Comparison of ENCODE assay signal across 12 cellular contexts in the genomic region with DNA sequence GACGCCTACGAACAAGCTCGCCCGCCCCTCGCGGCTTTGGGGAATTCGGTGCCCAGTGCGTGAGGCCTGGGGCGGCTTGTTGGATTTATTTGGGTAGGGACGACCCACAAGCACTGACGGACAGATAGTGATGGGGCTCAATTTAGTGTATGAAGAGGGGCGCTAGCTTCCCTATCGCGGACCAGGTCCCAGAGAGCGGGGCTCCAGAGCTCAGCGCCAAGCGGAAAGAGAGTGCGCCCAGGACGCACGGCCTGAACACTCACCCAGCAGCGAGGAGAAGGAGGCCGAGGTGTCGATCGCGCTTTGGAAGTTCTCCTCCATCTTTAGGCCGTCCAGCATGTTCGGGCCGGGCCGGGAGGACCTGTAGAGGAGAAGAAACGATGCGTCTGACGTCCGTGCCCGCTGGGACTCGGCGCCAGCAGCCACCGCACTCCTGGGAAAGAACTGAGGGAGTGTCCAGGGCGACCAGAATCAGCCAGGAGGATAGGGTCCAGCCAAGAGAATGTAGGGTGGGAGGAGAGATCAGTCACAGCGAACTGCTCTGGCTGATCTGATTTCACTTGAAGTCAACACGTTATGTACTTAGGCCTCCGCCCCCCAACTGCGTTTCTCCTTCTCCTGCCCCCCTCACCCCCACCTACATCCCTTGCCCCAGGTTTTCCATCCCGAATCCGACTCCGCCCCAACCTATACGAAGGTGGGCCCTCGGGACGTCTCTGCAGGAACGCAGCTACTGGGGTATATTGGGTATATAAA. TPM values are rescaled to one million over a fixed set of nuclear protein-coding genes. Genes with fewer than 3 reads are reported as not detected.
DNase-seq lines count a peak whose midpoint lies in the region; ATAC-seq and TF ChIP-seq lines count a peak whose summit lies in the region.
"Had no signal": no experiment of that assay in that cellular context is flagged by ENCODE, and none has a peak within 500 bp of the region (broad histone marks: within the 10 kb centered on the region; RNA-seq: fewer than 3 reads in every experiment).

No MANE protein-coding gene starts in this region.

- H3K9me3 Mint-ChIP-seq in glutamatergic neuron (ENCODE audit: unreplicated experiment): peaks cover 9% of the 10 kb centered on the region

- no peaks in the 10 kb centered on the region for H3K79me2 ChIP-seq in ACC112 (ENCODE audit: control insufficient read depth, insufficient read depth, low read length, unreplicated experiment)
- H3K79me2 ChIP-seq in trophoblast cell (ENCODE audit: control insufficient read depth, insufficient read depth, low read length, poor library complexity): no peaks in the 10 kb centered on the region

- no peak overlapping the region for H2AFZ ChIP-seq in ACC112 (ENCODE audit: low read length, unreplicated experiment)
- H2AFZ ChIP-seq in trophoblast cell (ENCODE audit: insufficient read depth, low read length, poor library complexity): peak overlapping the region; percentile 1

- no peak overlapping the region for H3K27ac Mint-ChIP-seq in glutamatergic neuron (ENCODE audit: unreplicated experiment)

- no peak overlapping the region for H3K18ac ChIP-seq in trophoblast cell (ENCODE audit: low read length)

- H3K27me3 ChIP-seq in ACC112 (ENCODE audit: insufficient read depth, low read length) (peaks cover 62% of the 10 kb centered on the region), trophoblast cell (ENCODE audit: insufficient read depth, low read length) (peaks cover 69% of the 10 kb centered on the region)

- no peaks in the 10 kb centered on the region for H3K36me3 Mint-ChIP-seq in glutamatergic neuron (ENCODE audit: unreplicated experiment)

- no peak overlapping the region for H3K23ac ChIP-seq in trophoblast cell (ENCODE audit: low read length)

- no peak overlapping the region for H2BK5ac ChIP-seq in trophoblast cell (ENCODE audit: low read depth, low read length, poor library complexity)

- no peak overlapping the region for H2BK120ac ChIP-seq in trophoblast cell (ENCODE audit: insufficient read depth, low read length, poor library complexity)

- H2AK5ac ChIP-seq in trophoblast cell (ENCODE audit: low read length): no peak overlapping the region

- no peak for ATAC-seq in HG03175 (IDR thresholded peaks at IDR 0.05; ENCODE audit: unreplicated experiment)

- H3K9ac ChIP-seq in trophoblast cell (ENCODE audit: low read length): no peak overlapping the region

- no peak overlapping the region for H3K14ac ChIP-seq in trophoblast cell (ENCODE audit: low read length)

- peaks cover 29% of the 10 kb centered on the region for H3K27me3 Mint-ChIP-seq in glutamatergic neuron (ENCODE audit: unreplicated experiment)

- no peak overlapping the region for H2BK12ac ChIP-seq in trophoblast cell (ENCODE audit: low read length)

- no peaks in the 10 kb centered on the region for H3K36me3 ChIP-seq in ACC112 (ENCODE audit: insufficient read depth, low read length)
- no peaks in the 10 kb centered on the region for H3K36me3 ChIP-seq in trophoblast cell (ENCODE audit: control insufficient read depth in 1 of 2, insufficient read depth in 2 of 2, low read length in 2 of 2)

- peaks cover 4% of the 10 kb centered on the region for H3K9me3 ChIP-seq in trophoblast cell (ENCODE audit: insufficient read depth, low read depth, low read length)

- no peak overlapping the region for H3K4ac ChIP-seq in trophoblast cell (ENCODE audit: low read depth, low read length)

- peak overlapping the region; percentile 81 for H3K4me3 Mint-ChIP-seq in glutamatergic neuron (ENCODE audit: unreplicated experiment)

- H3K4me2 ChIP-seq in trophoblast cell (ENCODE audit: low read length): peak overlapping the region; percentile 68

- TF ChIP-seq CTCF in LNCaP clone FGC (IDR thresholded peaks at IDR 0.05; ENCODE audit: control insufficient read depth, extremely low read depth, insufficient read depth) (no peak), glutamatergic neuron (IDR thresholded peaks at IDR 0.05; ENCODE audit: partially characterized antibody, unreplicated experiment) (no peak)

- no peak overlapping the region for H4K12ac ChIP-seq in trophoblast cell (ENCODE audit: low read depth, low read length)

- H3K79me1 ChIP-seq in trophoblast cell (ENCODE audit: low read length): no peaks in the 10 kb centered on the region

- WGBS in trophoblast cell (ENCODE audit: extremely low coverage, insufficient coverage, insufficient read length): no CpG with 5 or more reads among the region's 49 CpGs

- H3K4me1 ChIP-seq in ACC112 (ENCODE audit: control insufficient read depth, insufficient read depth, low read length, unreplicated experiment) (peaks cover 3% of the 10 kb centered on the region), trophoblast cell (ENCODE audit: control insufficient read depth in 1 of 2, insufficient read depth in 2 of 2, low read length in 2 of 2) (peaks cover 2 to 17% of the 10 kb centered on the region in 2 experiments)

- no peak overlapping the region for H4K8ac ChIP-seq in trophoblast cell (ENCODE audit: low read depth, low read length)

- DNase-seq in LNCaP clone FGC (ENCODE audit: low read depth) (no peak), glutamatergic neuron (no peak), trophoblast cell (no peak), amygdala (lab: John Stamatoyannopoulos, UW) (no peak), NCI-H524 treated with DMSO at 0.1 percent for 48 hours (lab: John Stamatoyannopoulos, UW) (no peak), mesenteric fat pad (ENCODE audit: low spot score) (no peak)
- DNase-seq: activated CD8-positive, alpha-beta memory T cell treated with anti-CD3 and anti-CD28 coated beads, Interleukin-2, amount 50 U/mL, for 4 hours; NCI-H446 treated with DMSO at 0.1 percent for 48 hours; stimulated activated CD4-positive, alpha-beta T cell treated with anti-CD3 and anti-CD28 coated beads, Interleukin-12 subunit alpha, Interleukin-12 subunit beta, amount 100 ng/mL, for 4 hours had no signal

- H3K27ac ChIP-seq in ACC112 (ENCODE audit: low read depth, low read length) (no peak overlapping the region), trophoblast cell (ENCODE audit: low read depth, low read length) (no peak overlapping the region)
- H3K27ac ChIP-seq: C4-2B had no signal

- H3K4me3 ChIP-seq in ACC112 (ENCODE audit: low read depth, low read length) (peak overlapping the region; percentile 71), LNCaP clone FGC (ENCODE audit: low read depth, low read length) (peak overlapping the region; percentile 38; the same call in 1 of the 2 replicates), trophoblast cell (ENCODE audit: low read depth, low read length) (no peak overlapping the region)

- peaks cover 20% of the 10 kb centered on the region for H3K4me1 Mint-ChIP-seq in glutamatergic neuron (ENCODE audit: low read depth, unreplicated experiment)

- H4K91ac ChIP-seq in trophoblast cell (ENCODE audit: low read depth, low read length): no peak overlapping the region

RNA-seq across cellular contexts. Expression of a gene that starts 1.1 kb away (rescaled TPM):
- total RNA-seq in glutamatergic neuron (ENCODE audit: unreplicated experiment) (not detected), mesenteric fat pad (0.32 TPM)
- not detected in 2 replicates for polyA plus RNA-seq in trophoblast cell (2013)
